9 cellular contexts compared by ENCODE assay signal in the genomic region with DNA sequence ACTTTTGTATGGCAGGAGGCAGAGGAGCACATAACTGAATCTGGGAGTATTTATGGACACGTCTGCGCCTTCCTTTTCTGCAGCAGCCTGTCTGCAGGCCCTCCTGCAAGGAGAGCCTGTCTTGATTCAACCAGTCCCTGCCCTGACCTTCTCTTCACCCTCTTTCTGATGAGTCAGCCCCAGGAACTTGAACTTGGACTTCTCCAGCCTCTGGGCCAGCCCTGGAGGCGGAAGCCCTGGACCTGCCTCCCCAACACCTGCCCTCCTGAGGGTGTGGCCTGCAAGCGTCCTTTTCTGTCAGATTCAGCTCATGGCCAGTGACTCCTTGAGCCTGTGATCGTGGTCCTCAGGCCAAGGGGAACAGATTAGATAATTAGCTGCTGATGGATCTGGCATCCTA. TPM values are rescaled to one million over a fixed set of nuclear protein-coding genes. Genes with fewer than 3 reads are reported as not detected.
A peak's percentile ranks its signal among the peaks of the same experiment; 100 is the strongest.
DNase-seq lines count a peak whose midpoint lies in the region; ATAC-seq, FAIRE-seq and TF ChIP-seq lines count a peak whose summit lies in the region.
"Had no signal": no experiment of that assay in that cellular context is flagged by ENCODE, and none has a peak within 500 bp of the region (broad histone marks: within the 10 kb centered on the region; RNA-seq: fewer than 3 reads in every experiment).

No MANE protein-coding gene starts in this region.

- no peak for FAIRE-seq in GM12891 (lab: Jason Lieb, UNC)

- peak; percentile 82 for ATAC-seq in SK-N-SH treated with all-trans-retinoic acid at 6 μM for 48 hours
- ATAC-seq: WTC11 had no signal

- intact Hi-C loops in testis (cut with DNase I; ENCODE audit: low total_unique reads), result no loop called here

- CTCF ChIA-PET in HEK293T (lab: Yijun Ruan, JAX), result interaction anchor here (0.9 kb wide), 1 partner anchor 265 kb away, joined by 3 read pairs; no protein-coding TSS in a partner anchor

- WGBS in testis, 2 donors, result 53 to 86% methylated on average over 3 to 5 of the region's 5 CpGs

- no peaks in the 10 kb centered on the region for H3K9me3 ChIP-seq in testis

- no peaks in the 10 kb centered on the region for H3K27me3 ChIP-seq in testis

- H3K36me3 ChIP-seq in testis (ENCODE audit: low read depth, missing control alignments), result no peaks in the 10 kb centered on the region

- no peak for TF ChIP-seq CTCF in testis (IDR thresholded peaks at IDR 0.05)

- peak; percentile 89 for DNase-seq in glomerular visceral epithelial cell (ENCODE audit: extremely low spot score)
- DNase-seq in testis, result peak; percentile 38
- DNase-seq in GM12891 (ENCODE audit: insufficient read length, low spot score), result no peak
- no peak for DNase-seq in HEK293T (ENCODE audit: extremely low spot score)
- no peak for DNase-seq in GM19238 (ENCODE audit: insufficient read length, low spot score)
- DNase-seq: effector memory CD4-positive, alpha-beta T cell had no signal

- TF ChIP-seq POLR2A in testis (IDR thresholded peaks at IDR 0.05) (no peak), GM12891 (IDR thresholded peaks at IDR 0.05; ENCODE audit: low read depth, low read length) (no peak)

- no peak for TF ChIP-seq EP300 in Ishikawa (IDR thresholded peaks at IDR 0.05; ENCODE audit: borderline replicate concordance)

- H3K4me3 ChIP-seq in testis, result no peak overlapping the region

- POLR2A ChIA-PET in HEK293T (lab: Yijun Ruan, JAX), result interaction anchor here (1.6 kb wide), 1 partner anchor 18 kb away, joined by 5 read pairs; no protein-coding TSS in a partner anchor

- no peak overlapping the region for H3K27ac ChIP-seq in testis

- H3K4me1 ChIP-seq in testis, result peaks cover 59% of the 10 kb centered on the region

- TF ChIP-seq RAD21 in Ishikawa (IDR thresholded peaks at IDR 0.05; ENCODE audit: low read depth), result no peak; the same call in 1 of the 2 replicates

TF ChIP-seq in Ishikawa, 13 proteins besides CTCF, POLR2A, EP300 and RAD21:
- no peak for TF ChIP-seq NFIC (IDR thresholded peaks at IDR 0.05)
- TF ChIP-seq, protein P1, sequence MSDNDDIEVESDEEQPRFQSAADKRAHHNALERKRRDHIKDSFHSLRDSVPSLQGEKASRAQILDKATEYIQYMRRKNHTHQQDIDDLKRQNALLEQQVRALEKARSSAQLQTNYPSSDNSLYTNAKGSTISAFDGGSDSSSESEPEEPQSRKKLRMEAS (IDR thresholded peaks at IDR 0.05), result peak; percentile 11; the same call in 1 of the 2 replicates

TF ChIP-seq in SK-N-SH treated with all-trans-retinoic acid at 6 μM for 48 hours, 23 proteins besides CTCF, POLR2A, EP300 and RAD21 (continues in another document):
- TF ChIP-seq OSR1 (CRISPR knock-in tag; IDR thresholded peaks at IDR 0.05), result no peak
- no peak for TF ChIP-seq ZNF565 (CRISPR knock-in tag; conservative IDR thresholded peaks at IDR 0.05; ENCODE audit: low read depth)
- no peak for TF ChIP-seq SNAI2 (CRISPR knock-in tag; IDR thresholded peaks at IDR 0.05)
- no peak for TF ChIP-seq ZNF8 (CRISPR knock-in tag; IDR thresholded peaks at IDR 0.05)
- TF ChIP-seq, protein P2, sequence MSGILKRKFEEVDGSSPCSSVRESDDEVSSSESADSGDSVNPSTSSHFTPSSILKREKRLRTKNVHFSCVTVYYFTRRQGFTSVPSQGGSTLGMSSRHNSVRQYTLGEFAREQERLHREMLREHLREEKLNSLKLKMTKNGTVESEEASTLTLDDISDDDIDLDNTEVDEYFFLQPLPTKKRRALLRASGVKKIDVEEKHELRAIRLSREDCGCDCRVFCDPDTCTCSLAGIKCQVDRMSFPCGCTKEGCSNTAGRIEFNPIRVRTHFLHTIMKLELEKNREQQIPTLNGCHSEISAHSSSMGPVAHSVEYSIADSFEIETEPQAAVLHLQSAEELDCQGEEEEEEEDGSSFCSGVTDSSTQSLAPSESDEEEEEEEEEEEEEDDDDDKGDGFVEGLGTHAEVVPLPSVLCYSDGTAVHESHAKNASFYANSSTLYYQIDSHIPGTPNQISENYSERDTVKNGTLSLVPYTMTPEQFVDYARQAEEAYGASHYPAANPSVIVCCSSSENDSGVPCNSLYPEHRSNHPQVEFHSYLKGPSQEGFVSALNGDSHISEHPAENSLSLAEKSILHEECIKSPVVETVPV (CRISPR knock-in tag; IDR thresholded peaks at IDR 0.05), result no peak
- TF ChIP-seq TOX (CRISPR knock-in tag; IDR thresholded peaks at IDR 0.05; ENCODE audit: borderline replicate concordance), result no peak
- no peak for TF ChIP-seq ZFP3 (CRISPR knock-in tag; IDR thresholded peaks at IDR 0.05)
- no peak for TF ChIP-seq ZNF70 (CRISPR knock-in tag; IDR thresholded peaks at IDR 0.05)

TF ChIP-seq in GM12891, 5 proteins besides CTCF, POLR2A, EP300 and RAD21:
- TF ChIP-seq TAF1 (IDR thresholded peaks at IDR 0.05; ENCODE audit: low read depth, low read length) (no peak), SPI1 (IDR thresholded peaks at IDR 0.05; ENCODE audit: low read depth, low read length) (no peak), POU2F2 (IDR thresholded peaks at IDR 0.05; ENCODE audit: low read depth, low read length) (no peak)
TF ChIP-seq in GM12891: peak in this region for 0.

TF ChIP-seq in HEK293T, 16 proteins besides CTCF, POLR2A, EP300 and RAD21:
- TF ChIP-seq NFRKB (IDR thresholded peaks at IDR 0.05) (no peak), BHLHE40 (IDR thresholded peaks at IDR 0.05; ENCODE audit: borderline replicate concordance) (no peak), HDGF (IDR thresholded peaks at IDR 0.05; ENCODE audit: borderline replicate concordance) (no peak), ZNF384 (IDR thresholded peaks at IDR 0.05) (no peak), SUZ12 (IDR thresholded peaks at IDR 0.05) (no peak)

RNA-seq across cellular contexts. Expression of a gene that starts 20.0 kb away (rescaled TPM):
- total RNA-seq in testis, result 1 to 10 TPM; 7.1 to 8.3 TPM
- 5.1 TPM for polyA plus RNA-seq in testis (ENCODE audit: insufficient read depth, low read depth, low replicate concordance)
- 0.04 TPM for polyA plus RNA-seq in GM12891 (2012; ENCODE audit: low read depth, missing spikeins)

RNA-seq across cellular contexts. Expression of a gene that starts 52.2 kb away (rescaled TPM):
- 10 to 100 TPM in 1 of 2 donors, 1 to 10 TPM in 1; 9.2 to 10.7 TPM for total RNA-seq in testis
- polyA plus RNA-seq in testis (ENCODE audit: insufficient read depth, low read depth, low replicate concordance), result 15.2 TPM
- 0.83 TPM for polyA plus RNA-seq in GM12891 (2012; ENCODE audit: low read depth, missing spikeins)

Comparison
In these comparisons a context has a peak if more than half of its experiments do, and no peak if none do; other contexts are left out.
1. DNase-seq: peak in glomerular visceral epithelial cell (single experiment) and testis (single experiment); none in GM12891 (single experiment), HEK293T (single experiment) and GM19238 (single experiment).